2 cellular contexts compared by ENCODE assay signal in the genomic region with DNA sequence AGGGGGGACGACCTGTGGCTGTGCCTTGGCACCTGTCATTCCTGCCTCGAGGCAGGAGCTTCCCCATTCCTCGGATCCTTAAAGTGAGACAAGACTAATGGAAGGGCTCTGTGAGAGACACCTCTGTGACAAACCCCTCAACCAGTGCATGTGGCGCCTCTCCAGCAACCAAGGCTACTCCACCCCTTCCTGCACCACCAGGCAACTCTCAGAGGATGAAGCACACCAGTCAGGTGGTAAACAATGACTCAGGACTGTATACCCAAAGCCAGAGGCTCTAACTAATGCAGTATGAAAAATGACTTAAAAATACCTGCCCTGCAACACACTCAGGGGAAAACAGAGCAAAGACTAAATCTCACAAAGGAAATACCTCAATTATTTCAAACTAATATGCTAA.
TF ChIP-seq lines count a peak whose summit lies in the region.

No MANE protein-coding gene starts in this region.

TF ChIP-seq in A549, 52 proteins besides CTCF, POLR2A, EP300 and RAD21 (continued from another document):
- TF ChIP-seq, protein P1, sequence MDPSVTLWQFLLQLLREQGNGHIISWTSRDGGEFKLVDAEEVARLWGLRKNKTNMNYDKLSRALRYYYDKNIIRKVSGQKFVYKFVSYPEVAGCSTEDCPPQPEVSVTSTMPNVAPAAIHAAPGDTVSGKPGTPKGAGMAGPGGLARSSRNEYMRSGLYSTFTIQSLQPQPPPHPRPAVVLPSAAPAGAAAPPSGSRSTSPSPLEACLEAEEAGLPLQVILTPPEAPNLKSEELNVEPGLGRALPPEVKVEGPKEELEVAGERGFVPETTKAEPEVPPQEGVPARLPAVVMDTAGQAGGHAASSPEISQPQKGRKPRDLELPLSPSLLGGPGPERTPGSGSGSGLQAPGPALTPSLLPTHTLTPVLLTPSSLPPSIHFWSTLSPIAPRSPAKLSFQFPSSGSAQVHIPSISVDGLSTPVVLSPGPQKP (IDR thresholded peaks at IDR 0.05; ENCODE audit: low read depth, low read length) = no peak
- no peak for TF ChIP-seq ESRRA (IDR thresholded peaks at IDR 0.05; ENCODE audit: borderline replicate concordance, low read length)
- TF ChIP-seq, protein P2, sequence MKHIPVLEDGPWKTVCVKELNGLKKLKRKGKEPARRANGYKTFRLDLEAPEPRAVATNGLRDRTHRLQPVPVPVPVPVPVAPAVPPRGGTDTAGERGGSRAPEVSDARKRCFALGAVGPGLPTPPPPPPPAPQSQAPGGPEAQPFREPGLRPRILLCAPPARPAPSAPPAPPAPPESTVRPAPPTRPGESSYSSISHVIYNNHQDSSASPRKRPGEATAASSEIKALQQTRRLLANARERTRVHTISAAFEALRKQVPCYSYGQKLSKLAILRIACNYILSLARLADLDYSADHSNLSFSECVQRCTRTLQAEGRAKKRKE (CRISPR knock-in tag; IDR thresholded peaks at IDR 0.05; ENCODE audit: low read depth) = no peak
- TF ChIP-seq EHF (CRISPR knock-in tag; IDR thresholded peaks at IDR 0.05) = no peak
- no peak for TF ChIP-seq CHD2 (IDR thresholded peaks at IDR 0.05; ENCODE audit: low read length, partially characterized antibody)
- no peak for TF ChIP-seq HOXA7 (CRISPR knock-in tag; IDR thresholded peaks at IDR 0.05)
- no peak for TF ChIP-seq NFE2L2 (conservative IDR thresholded peaks at IDR 0.05; ENCODE audit: low read length)
- no peak for TF ChIP-seq PHF8 (IDR thresholded peaks at IDR 0.05; ENCODE audit: borderline replicate concordance, low read depth)
- TF ChIP-seq, protein P3, sequence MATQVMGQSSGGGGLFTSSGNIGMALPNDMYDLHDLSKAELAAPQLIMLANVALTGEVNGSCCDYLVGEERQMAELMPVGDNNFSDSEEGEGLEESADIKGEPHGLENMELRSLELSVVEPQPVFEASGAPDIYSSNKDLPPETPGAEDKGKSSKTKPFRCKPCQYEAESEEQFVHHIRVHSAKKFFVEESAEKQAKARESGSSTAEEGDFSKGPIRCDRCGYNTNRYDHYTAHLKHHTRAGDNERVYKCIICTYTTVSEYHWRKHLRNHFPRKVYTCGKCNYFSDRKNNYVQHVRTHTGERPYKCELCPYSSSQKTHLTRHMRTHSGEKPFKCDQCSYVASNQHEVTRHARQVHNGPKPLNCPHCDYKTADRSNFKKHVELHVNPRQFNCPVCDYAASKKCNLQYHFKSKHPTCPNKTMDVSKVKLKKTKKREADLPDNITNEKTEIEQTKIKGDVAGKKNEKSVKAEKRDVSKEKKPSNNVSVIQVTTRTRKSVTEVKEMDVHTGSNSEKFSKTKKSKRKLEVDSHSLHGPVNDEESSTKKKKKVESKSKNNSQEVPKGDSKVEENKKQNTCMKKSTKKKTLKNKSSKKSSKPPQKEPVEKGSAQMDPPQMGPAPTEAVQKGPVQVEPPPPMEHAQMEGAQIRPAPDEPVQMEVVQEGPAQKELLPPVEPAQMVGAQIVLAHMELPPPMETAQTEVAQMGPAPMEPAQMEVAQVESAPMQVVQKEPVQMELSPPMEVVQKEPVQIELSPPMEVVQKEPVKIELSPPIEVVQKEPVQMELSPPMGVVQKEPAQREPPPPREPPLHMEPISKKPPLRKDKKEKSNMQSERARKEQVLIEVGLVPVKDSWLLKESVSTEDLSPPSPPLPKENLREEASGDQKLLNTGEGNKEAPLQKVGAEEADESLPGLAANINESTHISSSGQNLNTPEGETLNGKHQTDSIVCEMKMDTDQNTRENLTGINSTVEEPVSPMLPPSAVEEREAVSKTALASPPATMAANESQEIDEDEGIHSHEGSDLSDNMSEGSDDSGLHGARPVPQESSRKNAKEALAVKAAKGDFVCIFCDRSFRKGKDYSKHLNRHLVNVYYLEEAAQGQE (IDR thresholded peaks at IDR 0.05) = no peak
- TF ChIP-seq TP53 (CRISPR knock-in tag; IDR thresholded peaks at IDR 0.05) = no peak
- no peak for TF ChIP-seq NR3C1 (IDR thresholded peaks at IDR 0.05)
TF ChIP-seq in A549: peak in this region for 0.

TF ChIP-seq in HepG2, 621 proteins besides CTCF, POLR2A, EP300 and RAD21 (continued from another document):
- TF ChIP-seq, protein P4, sequence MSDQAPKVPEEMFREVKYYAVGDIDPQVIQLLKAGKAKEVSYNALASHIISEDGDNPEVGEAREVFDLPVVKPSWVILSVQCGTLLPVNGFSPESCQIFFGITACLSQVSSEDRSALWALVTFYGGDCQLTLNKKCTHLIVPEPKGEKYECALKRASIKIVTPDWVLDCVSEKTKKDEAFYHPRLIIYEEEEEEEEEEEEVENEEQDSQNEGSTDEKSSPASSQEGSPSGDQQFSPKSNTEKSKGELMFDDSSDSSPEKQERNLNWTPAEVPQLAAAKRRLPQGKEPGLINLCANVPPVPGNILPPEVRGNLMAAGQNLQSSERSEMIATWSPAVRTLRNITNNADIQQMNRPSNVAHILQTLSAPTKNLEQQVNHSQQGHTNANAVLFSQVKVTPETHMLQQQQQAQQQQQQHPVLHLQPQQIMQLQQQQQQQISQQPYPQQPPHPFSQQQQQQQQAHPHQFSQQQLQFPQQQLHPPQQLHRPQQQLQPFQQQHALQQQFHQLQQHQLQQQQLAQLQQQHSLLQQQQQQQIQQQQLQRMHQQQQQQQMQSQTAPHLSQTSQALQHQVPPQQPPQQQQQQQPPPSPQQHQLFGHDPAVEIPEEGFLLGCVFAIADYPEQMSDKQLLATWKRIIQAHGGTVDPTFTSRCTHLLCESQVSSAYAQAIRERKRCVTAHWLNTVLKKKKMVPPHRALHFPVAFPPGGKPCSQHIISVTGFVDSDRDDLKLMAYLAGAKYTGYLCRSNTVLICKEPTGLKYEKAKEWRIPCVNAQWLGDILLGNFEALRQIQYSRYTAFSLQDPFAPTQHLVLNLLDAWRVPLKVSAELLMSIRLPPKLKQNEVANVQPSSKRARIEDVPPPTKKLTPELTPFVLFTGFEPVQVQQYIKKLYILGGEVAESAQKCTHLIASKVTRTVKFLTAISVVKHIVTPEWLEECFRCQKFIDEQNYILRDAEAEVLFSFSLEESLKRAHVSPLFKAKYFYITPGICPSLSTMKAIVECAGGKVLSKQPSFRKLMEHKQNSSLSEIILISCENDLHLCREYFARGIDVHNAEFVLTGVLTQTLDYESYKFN (CRISPR knock-in tag; conservative IDR thresholded peaks at IDR 0.05) = no peak
- no peak for TF ChIP-seq ZNF782 (CRISPR knock-in tag; IDR thresholded peaks at IDR 0.05; ENCODE audit: borderline replicate concordance)
- no peak for TF ChIP-seq ZNF788 (CRISPR knock-in tag; IDR thresholded peaks at IDR 0.05; ENCODE audit: borderline replicate concordance)
- no peak for TF ChIP-seq ZSCAN31 (CRISPR knock-in tag; IDR thresholded peaks at IDR 0.05; ENCODE audit: low read depth)
